Comparison of ENCODE assay signal across 22 cellular contexts in genomic region chr1:174315239-174315638, GRCh38.
DNase-seq lines count a peak whose midpoint lies in the region; ATAC-seq, FAIRE-seq and TF ChIP-seq lines count a peak whose summit lies in the region.
"Had no signal": no experiment of that assay in that cellular context is flagged by ENCODE, and none has a peak within 500 bp of the region (broad histone marks: within the 10 kb centered on the region; RNA-seq: fewer than 3 reads in every experiment).

No MANE protein-coding gene starts in this region.

- peaks cover 70 to 76% of the 10 kb centered on the region in 2 donors for H3K36me3 Mint-ChIP-seq in naive B cell

- no peaks in the 10 kb centered on the region; the same call in 1 of the 2 replicates for H4K20me1 ChIP-seq in GM12878 (ENCODE audit: control insufficient read depth, insufficient read depth)

- ATAC-seq in A549 = no peak
- no peak for ATAC-seq in GM12878
- ATAC-seq in naive B cell (ENCODE audit: low read depth in 2 of 2) = no peak

- H3K9me3 ChIP-seq in A549 = peaks cover 10% of the 10 kb centered on the region; the same call in 2 of the 3 replicates
- H3K9me3 ChIP-seq in GM12878 (replicated peaks; ENCODE audit: control insufficient read depth, insufficient read depth, low read length) = peaks cover 4% of the 10 kb centered on the region
- peaks cover 0 to 40% (median 30%) of the 10 kb centered on the region in 3 donors for H3K9me3 ChIP-seq in esophagus squamous epithelium
- H3K9me3 ChIP-seq: BE2C had no signal

- H3K36me3 ChIP-seq in GM12878 (ENCODE audit: control insufficient read depth in 2 of 2, insufficient read depth in 2 of 2, low read length in 1 of 2) (peaks cover 0 to 4% of the 10 kb centered on the region in 2 experiments; a peak in 1 of 4 replicates), esophagus squamous epithelium (peaks cover 0 to 30% (median 0%) of the 10 kb centered on the region in 3 donors)
- H3K36me3 ChIP-seq: BE2C had no signal

- DNase-seq in A549 (ENCODE audit: low read depth in 1 of 2, low spot score in 1 of 2) (no peak), GM19239 (ENCODE audit: insufficient read length, low spot score) (no peak), GM12878 (ENCODE audit: low read depth, low spot score) (no peak), naive B cell (no peak), HTR-8/SVneo (ENCODE audit: insufficient read length, low spot score) (no peak), NCI-H2107 treated with DMSO at 0.1 percent for 48 hours (lab: John Stamatoyannopoulos, UW; ENCODE audit: unreplicated experiment) (no peak), esophagus squamous epithelium (lab: John Stamatoyannopoulos, UW) (no peak)
- DNase-seq: 8988T; BE2C; C1 segment of cervical spinal cord; Caco-2; CD4-positive, CD25-positive, alpha-beta regulatory T cell; DMS153; DMS79; GDM1; GM23248; HCEC 1CT; HFFc6; KG1 had no signal

- no peak overlapping the region for H3K4me2 ChIP-seq in A549
- no peak overlapping the region for H3K4me2 ChIP-seq in GM12878 (ENCODE audit: control insufficient read depth, insufficient read depth)

- H3K4me3 ChIP-seq in A549 (no peak overlapping the region), GM12878 (no peak overlapping the region), esophagus squamous epithelium (no peak overlapping the region)
- H3K4me3 ChIP-seq: GM23248 had no signal

- WGBS in A549 (ENCODE audit: missing lambda C conversion rate) = 83% methylated on average over 2 of the region's 2 CpGs
- whole genome bisulfite sequencing in GM12878 (ENCODE audit: insufficient coverage, insufficient replicate concordance, low lambda C conversion rate, missing lambda C conversion rate) = 100% methylated on average over 2 of the region's 2 CpGs
- 91 to 100% methylated on average over 2 of the region's 2 CpGs for WGBS in esophagus squamous epithelium, 2 donors

- peaks cover 2% of the 10 kb centered on the region; the same call in 1 of the 2 replicates for H3K79me2 ChIP-seq in GM12878 (ENCODE audit: control insufficient read depth, insufficient read depth, low read length)

- TF ChIP-seq RAD21 in A549 (conservative IDR thresholded peaks at IDR 0.05 in 1 of 2, IDR thresholded peaks at IDR 0.05 in 1 of 2) (no peak), GM12878 (IDR thresholded peaks at IDR 0.05; ENCODE audit: insufficient read depth, low read depth, low read length) (no peak)

- peak overlapping the region in 5 of 8 donors; percentile 8 to 88 (median 38) for H3K4me3 Mint-ChIP-seq in naive B cell
- H3K4me3 Mint-ChIP-seq: CD4-positive, CD25-positive, alpha-beta regulatory T cell; HFFc6 had no signal

- H3K27ac Mint-ChIP-seq in naive B cell = peak overlapping the region; percentile 29 to 74 (median 50)
- H3K27ac Mint-ChIP-seq: HFFc6 had no signal

- H3K27me3 ChIP-seq in GM12878 (replicated peaks in 1 of 2; ENCODE audit: control insufficient read depth in 2 of 2, insufficient read depth in 2 of 2, low read length in 1 of 2) (no peaks in the 10 kb centered on the region), esophagus squamous epithelium (no peaks in the 10 kb centered on the region)
- H3K27me3 ChIP-seq: BE2C had no signal

- POLR2A ChIA-PET in A549 (lab: Yijun Ruan, JAX) = no interaction called here
- POLR2A ChIA-PET in GM12878 (lab: Charles Lee) = interaction anchor here (0.6 kb wide), 1 partner anchor 217 kb away, joined by 3 read pairs; no protein-coding TSS in a partner anchor

- no peak for TF ChIP-seq POLR2A in A549 (IDR thresholded peaks at IDR 0.05; ENCODE audit: low read length)
- TF ChIP-seq POLR2A in GM12878 (IDR thresholded peaks at IDR 0.05; ENCODE audit: low read depth, low read length) = no peak
- no peak for TF ChIP-seq POLR2A in esophagus squamous epithelium (IDR thresholded peaks at IDR 0.05)

- peak; percentile 36 for FAIRE-seq in A549 (lab: Jason Lieb, UNC)
- peak; percentile 14 for FAIRE-seq in GM19239 (lab: Jason Lieb, UNC)
- FAIRE-seq in GM12878 (lab: Jason Lieb, UNC) = no peak
- no peak for FAIRE-seq in HTR-8/SVneo (lab: Jason Lieb, UNC)
- FAIRE-seq: H54 had no signal

- H3K4me1 ChIP-seq in A549 (no peaks in the 10 kb centered on the region), GM12878 (ENCODE audit: control insufficient read depth, insufficient read depth, low read length) (no peaks in the 10 kb centered on the region), esophagus squamous epithelium (no peaks in the 10 kb centered on the region)
- H3K4me1 ChIP-seq: BE2C, Caco-2 had no signal

- intact Hi-C loops in GM12878 (cut with micrococcal nuclease; ENCODE audit: unreplicated experiment) (no loop called here), esophagus squamous epithelium (cut with DNase I) (no loop called here)

- peaks cover 50 to 66% (median 50%) of the 10 kb centered on the region in 3 donors for H3K4me1 Mint-ChIP-seq in naive B cell

- TF ChIP-seq EP300 in A549 (IDR thresholded peaks at IDR 0.05) = no peak
- no peak for TF ChIP-seq EP300 in GM12878 (IDR thresholded peaks at IDR 0.05; ENCODE audit: borderline replicate concordance in 1 of 2, control insufficient read depth in 1 of 2, low read depth in 2 of 2, low read length in 2 of 2)

- CTCF ChIA-PET in A549 (lab: Yijun Ruan, JAX) (no interaction called here), GM12878 (lab: Yijun Ruan, JAX) (no interaction called here)

- in situ Hi-C loops in GM12878 (cut with MboI) = no loop called here

- H3K27me3 Mint-ChIP-seq in naive B cell = no peaks in the 10 kb centered on the region
- H3K27me3 Mint-ChIP-seq: CD4-positive, CD25-positive, alpha-beta regulatory T cell; IgD-negative memory B cell had no signal

- no peak overlapping the region for H2AFZ ChIP-seq in GM12878 (ENCODE audit: control insufficient read depth, low read depth, low read length)
- H2AFZ ChIP-seq: GM23248 had no signal

- no TSS peak for BruUV-seq in GM12878 (replicated peaks; lab: Mats Ljungman, UMichigan)

- SMC1A ChIA-PET in GM12878 (lab: Charles Lee; ENCODE audit: uncharacterized antibody, unreplicated experiment) = no interaction called here

- no peak for TF ChIP-seq CTCF in A549 (IDR thresholded peaks at IDR 0.05)
- TF ChIP-seq CTCF in GM12878 (IDR thresholded peaks at IDR 0.05 in 2 of 3, conservative IDR thresholded peaks at IDR 0.05 in 1 of 3; ENCODE audit: control insufficient read depth in 2 of 3, extremely low read depth in 1 of 3, insufficient read depth in 1 of 3, low read depth in 3 of 3, low read length in 3 of 3) = no peak
- no peak for TF ChIP-seq CTCF in esophagus squamous epithelium (IDR thresholded peaks at IDR 0.05)

- H3K9me3 Mint-ChIP-seq in naive B cell = peaks cover 10 to 61% (median 52%) of the 10 kb centered on the region in 7 donors

- RAD21 ChIA-PET in GM12878 (lab: Charles Lee; ENCODE audit: unreplicated experiment) = no interaction called here

- H3K27ac ChIP-seq in A549 (no peak overlapping the region), GM12878 (ENCODE audit: control insufficient read depth, insufficient read depth) (no peak overlapping the region), esophagus squamous epithelium (no peak overlapping the region)
- H3K27ac ChIP-seq: GM23248, HL-60 had no signal

- no peak overlapping the region for H3K9ac ChIP-seq in GM12878 (ENCODE audit: control insufficient read depth, insufficient read depth, low read length)
- H3K9ac ChIP-seq: GM23248 had no signal

TF ChIP-seq in A549, 52 proteins besides CTCF, POLR2A, EP300 and RAD21 (continues in another document):
- TF ChIP-seq HOXA7 (CRISPR knock-in tag; IDR thresholded peaks at IDR 0.05) = no peak
- TF ChIP-seq SREBF2 (IDR thresholded peaks at IDR 0.05) = no peak
- no peak for TF ChIP-seq CBX8 (IDR thresholded peaks at IDR 0.05)
- no peak for TF ChIP-seq PBX3 (IDR thresholded peaks at IDR 0.05)
- no peak for TF ChIP-seq ESRRA (IDR thresholded peaks at IDR 0.05; ENCODE audit: borderline replicate concordance, low read length)
- TF ChIP-seq CEBPB (IDR thresholded peaks at IDR 0.05) = no peak
- TF ChIP-seq JUN (IDR thresholded peaks at IDR 0.05) = no peak
- no peak for TF ChIP-seq CBX2 (IDR thresholded peaks at IDR 0.05; ENCODE audit: borderline replicate concordance, low read depth)
- TF ChIP-seq NFE2L2 (conservative IDR thresholded peaks at IDR 0.05; ENCODE audit: low read length) = no peak
- TF ChIP-seq MAFK (IDR thresholded peaks at IDR 0.05; ENCODE audit: partially characterized antibody) = no peak
- no peak for TF ChIP-seq ZFP36 (IDR thresholded peaks at IDR 0.05; ENCODE audit: borderline replicate concordance, partially characterized antibody)
- no peak for TF ChIP-seq GATA3 (IDR thresholded peaks at IDR 0.05; ENCODE audit: borderline replicate concordance)

TF ChIP-seq in GM12878, 131 proteins besides CTCF, POLR2A, EP300 and RAD21:
- TF ChIP-seq CBX5 (IDR thresholded peaks at IDR 0.05; ENCODE audit: low read depth) = 0 out of 2 replicates have a peak, but pooled peaks have one; percentile 65
- no peak for TF ChIP-seq TCF7 (IDR thresholded peaks at IDR 0.05; ENCODE audit: borderline replicate concordance)
